8 cellular contexts compared by ENCODE assay signal in genomic region chr19:19444694-19445155, GRCh38. TPM values are rescaled to one million over a fixed set of nuclear protein-coding genes. Genes with fewer than 3 reads are reported as not detected.
A peak's percentile ranks its signal among the peaks of the same experiment; 100 is the strongest.
DNase-seq lines count a peak whose midpoint lies in the region; FAIRE-seq and TF ChIP-seq lines count a peak whose summit lies in the region.

No MANE protein-coding gene starts in this region.

- H3K27ac Mint-ChIP-seq in H9 = peak overlapping the region; percentile 83 to 87 (median 86); a peak in 6 of 7 replicates

- peaks cover 0 to 9% (median 4%) of the 10 kb centered on the region in 3 experiments; a peak in 4 of 7 replicates for H3K36me3 Mint-ChIP-seq in H9 (ENCODE audit: insufficient read depth in 1 of 3, low read depth in 3 of 3)

- TF ChIP-seq CTCF in H9 (conservative IDR thresholded peaks at IDR 0.05) (no peak), epithelial cell of esophagus (IDR thresholded peaks at IDR 0.05; ENCODE audit: insufficient read depth, low read depth, low read length, missing control alignments) (no peak)

- H4K5ac ChIP-seq in H9 (ENCODE audit: insufficient read length, low read depth, low read length) = no peak overlapping the region

- H3K4ac ChIP-seq in H9 (ENCODE audit: low read depth, low read length) = no peak overlapping the region

- H3K4me2 ChIP-seq in H9 (ENCODE audit: insufficient read depth, insufficient read length, low read length) = no peak overlapping the region

- DNase-seq in H9 (no peak), RCC 7860 (ENCODE audit: low spot score) (peak; percentile 37), epithelial cell of esophagus (ENCODE audit: low read depth) (peak; percentile 45), small intestine (peak; percentile 23), NCI-H128 (lab: John Stamatoyannopoulos, UW; ENCODE audit: unreplicated experiment) (no peak), amniotic stem cell (lab: John Stamatoyannopoulos, UW) (no peak), HAP-1 (ENCODE audit: low spot score in 2 of 2) (no peak), ACHN (no peak)

- H3K4me1 Mint-ChIP-seq in H9 = peaks cover 44 to 47% of the 10 kb centered on the region in 2 experiments

- H3K4me3 Mint-ChIP-seq in H9 = no peak overlapping the region

- H4K91ac ChIP-seq in H9 (ENCODE audit: insufficient read length, low read depth, low read length) = no peak overlapping the region

- H3K4me3 ChIP-seq in epithelial cell of esophagus (ENCODE audit: low read length) (no peak overlapping the region), small intestine (ENCODE audit: low read depth in 1 of 2, low read length in 2 of 2) (no peak overlapping the region), HAP-1 (no peak overlapping the region)

- no peaks in the 10 kb centered on the region for H3K23me2 ChIP-seq in H9 (ENCODE audit: insufficient read length, low read depth, low read length, poor library complexity, severe bottlenecking)

- H2BK120ac ChIP-seq in H9 (ENCODE audit: low read depth, low read length, poor library complexity, severe bottlenecking) = no peak overlapping the region

- no peak overlapping the region for H2AFZ ChIP-seq in H9 (ENCODE audit: low read length)

- no peak overlapping the region for H2BK20ac ChIP-seq in H9 (ENCODE audit: low read depth, low read length, poor library complexity, severe bottlenecking)

- H3K4me1 ChIP-seq in H9 (ENCODE audit: insufficient read depth, low read length) (peaks cover 14% of the 10 kb centered on the region; the same call in 1 of the 2 replicates), small intestine (ENCODE audit: control insufficient read depth in 2 of 2, insufficient read depth in 1 of 2, low read depth in 1 of 2, low read length in 1 of 2) (peaks cover 0 to 15% of the 10 kb centered on the region in 2 donors), HAP-1 (no peaks in the 10 kb centered on the region)

- H3K79me2 ChIP-seq in H9 (ENCODE audit: insufficient read depth, low read length) = peaks cover 59% of the 10 kb centered on the region; the same call in 1 of the 2 replicates

- H3K56ac ChIP-seq in H9 (ENCODE audit: insufficient read length, low read depth, low read length) = no peak overlapping the region

- no peaks in the 10 kb centered on the region for H3K9me3 Mint-ChIP-seq in H9

- no peak overlapping the region for H3K9ac ChIP-seq in H9 (ENCODE audit: extremely low read depth, insufficient read length, low read length)

- H3K79me1 ChIP-seq in H9 (ENCODE audit: insufficient read depth, low read depth, low read length, poor library complexity, severe bottlenecking) = peaks cover 9% of the 10 kb centered on the region

- no peak overlapping the region for H4K8ac ChIP-seq in H9 (replicated peaks; ENCODE audit: insufficient read length, low read depth, low read length)

- H2AK5ac ChIP-seq in H9 (ENCODE audit: insufficient read length, low read length) = no peak overlapping the region

- no peak overlapping the region for H2BK12ac ChIP-seq in H9 (ENCODE audit: insufficient read length, low read depth, low read length)

- no peak overlapping the region for H2BK15ac ChIP-seq in H9 (ENCODE audit: low read depth, low read length)

- no peaks in the 10 kb centered on the region for H3K27me3 ChIP-seq in H9 (ENCODE audit: insufficient read depth, low read length)
- no peaks in the 10 kb centered on the region for H3K27me3 ChIP-seq in small intestine (ENCODE audit: control insufficient read depth in 2 of 2, insufficient read depth in 2 of 2, low read length in 2 of 2)
- no peaks in the 10 kb centered on the region for H3K27me3 ChIP-seq in HAP-1 (ENCODE audit: low read depth)

- H3K23ac ChIP-seq in H9 (ENCODE audit: insufficient read length, low read depth, low read length) = no peak overlapping the region

- no peak overlapping the region for H3K27ac ChIP-seq in H9 (ENCODE audit: insufficient read length, low read depth, low read length)
- H3K27ac ChIP-seq in small intestine (ENCODE audit: low read depth in 1 of 2, low read length in 1 of 2) = peak overlapping the region in 1 of 2 donors; percentile 56

- H3K14ac ChIP-seq in H9 (ENCODE audit: insufficient read depth, low read length) = no peak overlapping the region

- H3K18ac ChIP-seq in H9 (ENCODE audit: insufficient read length, low read depth, low read length) = no peak overlapping the region

- H4K20me1 ChIP-seq in H9 (ENCODE audit: control insufficient read depth, insufficient read depth, insufficient read length) = no peaks in the 10 kb centered on the region

- no peak overlapping the region for H2BK5ac ChIP-seq in H9 (ENCODE audit: insufficient read length, low read length)

- H3T11ph ChIP-seq in H9 (ENCODE audit: low read length) = no peak overlapping the region

- FAIRE-seq in RCC 7860 (lab: Jason Lieb, UNC) (peak; percentile 42), small intestine (lab: Jason Lieb, UNC) (no peak)

- in situ Hi-C loops in HAP-1 (cut with MboI; ENCODE audit: low sequenced_read_pairs) (no loop called here), ACHN (cut with HindIII; ENCODE audit: low pct_ligation_motif_present, low pct_unique_long_range_greater_than_20kb, low sequenced_read_pairs) (no loop called here)

- no peaks in the 10 kb centered on the region for H3K9me3 ChIP-seq in H9 (ENCODE audit: control insufficient read depth, low read depth, low read length)
- no peaks in the 10 kb centered on the region for H3K9me3 ChIP-seq in small intestine (ENCODE audit: control insufficient read depth, low read depth)
- no peaks in the 10 kb centered on the region for H3K9me3 ChIP-seq in HAP-1

- WGBS in H9 (ENCODE audit: extremely low coverage, insufficient read length, low lambda C conversion rate) = no CpG with 5 or more reads among the region's 3 CpGs
- WGBS in small intestine, 3 donors = 51 to 72% (median 59%) methylated on average over 3 of the region's 3 CpGs

- H3K36me3 ChIP-seq in small intestine (ENCODE audit: control insufficient read depth in 2 of 2, insufficient read depth in 2 of 2, low read length in 2 of 2) (no peaks in the 10 kb centered on the region), HAP-1 (replicated peaks) (no peaks in the 10 kb centered on the region)

- H3K27me3 Mint-ChIP-seq in H9 (ENCODE audit: low read depth) = no peaks in the 10 kb centered on the region

RNA-seq across cellular contexts. Expression of gene GATAD2A, which starts 39.2 kb away (rescaled TPM):
- total RNA-seq in H9 (2021) = 189 and 198 TPM in 2 replicates
- 10 to 100 TPM; 25.9 to 36.5 (median 29.5) TPM for polyA plus RNA-seq in small intestine

Comparison
In these comparisons a context has a peak if more than half of its experiments do, and no peak if none do; other contexts are left out.
1. DNase-seq: peak in RCC 7860 (single experiment), epithelial cell of esophagus (single experiment) and small intestine (single experiment); none in H9 (single experiment), NCI-H128 (single experiment), amniotic stem cell (single experiment), HAP-1 (0 of 2) and ACHN (single experiment).